ENCODE assay signal across 11 cellular contexts in the genomic region with DNA sequence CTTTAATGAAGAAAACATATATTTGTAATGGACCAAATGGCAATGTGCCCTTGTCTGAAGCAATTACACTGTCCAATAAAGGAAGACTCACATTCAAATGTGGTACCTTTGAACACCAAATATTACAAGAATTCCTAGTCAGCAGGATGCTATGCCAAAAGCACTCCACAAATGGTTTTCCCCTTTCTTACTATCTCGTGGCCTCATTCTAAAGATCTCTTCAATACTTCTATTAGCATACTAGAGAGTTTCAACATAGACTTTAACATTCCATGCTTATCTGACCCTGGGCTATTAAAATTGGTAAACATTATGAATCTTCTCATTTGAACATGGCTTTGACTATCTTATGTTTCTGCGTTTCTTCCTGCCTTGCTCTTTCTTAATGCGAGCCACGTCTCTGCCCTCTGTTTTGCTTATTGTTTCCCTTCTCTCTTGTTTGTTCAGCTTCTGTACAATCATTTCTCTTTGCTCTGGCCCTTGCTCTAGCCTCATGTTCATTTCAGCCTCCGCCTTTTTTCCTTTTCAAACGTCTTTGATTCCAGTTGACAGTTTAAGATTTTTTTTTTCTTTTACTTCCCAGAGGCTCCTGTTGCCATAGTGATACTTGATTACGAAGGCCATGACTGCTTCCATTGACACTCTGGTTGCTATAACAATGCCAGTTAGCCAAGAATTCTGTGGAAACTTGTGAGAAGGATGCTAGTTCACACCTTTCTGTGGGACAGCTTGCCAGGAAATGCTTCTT. TPM values are rescaled to one million over a fixed set of nuclear protein-coding genes. Genes with fewer than 3 reads are reported as not detected.
A peak's percentile ranks its signal among the peaks of the same experiment; 100 is the strongest.
DNase-seq lines count a peak whose midpoint lies in the region; ATAC-seq, FAIRE-seq and TF ChIP-seq lines count a peak whose summit lies in the region.
"Had no signal": no experiment of that assay in that cellular context is flagged by ENCODE, and none has a peak within 500 bp of the region (broad histone marks: within the 10 kb centered on the region; RNA-seq: fewer than 3 reads in every experiment).

No MANE protein-coding gene starts in this region.

- no peak for ATAC-seq in aorta (ENCODE audit: low FRiP score)

- WGBS in mesodermal cell (ENCODE audit: insufficient coverage in 2 of 2), 2 experiments: 63 to 68% methylated on average over 5 to 7 of the region's 7 CpGs
- WGBS in aorta, 2 donors: 41 to 59% methylated on average over 7 of the region's 7 CpGs

- dilution Hi-C loops in endothelial cell of umbilical vein (cut with MboI; ENCODE audit: extremely low pct_ligation_motif_present, low sequenced_read_pairs): no loop called here

- no peaks in the 10 kb centered on the region for H3K9me3 ChIP-seq in endothelial cell of umbilical vein (replicated peaks; ENCODE audit: control insufficient read depth, insufficient read depth, low read length)
- H3K9me3 ChIP-seq in mesodermal cell (ENCODE audit: control insufficient read depth, low read length): no peaks in the 10 kb centered on the region
- no peaks in the 10 kb centered on the region for H3K9me3 ChIP-seq in aorta (ENCODE audit: control insufficient read depth, low read length)
- H3K9me3 ChIP-seq in ascending aorta: no peaks in the 10 kb centered on the region

- DNase-seq in AG10803 (ENCODE audit: low read depth) (peak; percentile 67), NCI-H146 (lab: John Stamatoyannopoulos, UW) (peak; percentile 74), endothelial cell of umbilical vein (ENCODE audit: low read depth, low spot score) (peak; percentile 24), cerebellar nuclear complex (lab: John Stamatoyannopoulos, UW) (no peak), aorta (no peak), ascending aorta (ENCODE audit: low spot score in 2 of 2) (no peak), H7 (no peak)
- DNase-seq: NCI-H187; PC-9; stimulated activated CD4-positive, alpha-beta T cell treated with anti-CD3 and anti-CD28 coated beads, Interleukin-12 subunit alpha, Interleukin-12 subunit beta, amount 100 ng/mL, for 4 hours had no signal

- no peak for TF ChIP-seq POLR2A in endothelial cell of umbilical vein (IDR thresholded peaks at IDR 0.05; ENCODE audit: low read depth, low read length)

- no peak overlapping the region for H3K27ac ChIP-seq in endothelial cell of umbilical vein (ENCODE audit: insufficient read depth, low read depth, low read length)
- peak overlapping the region; percentile 65 for H3K27ac ChIP-seq in mesodermal cell (ENCODE audit: low read depth, low read length, severe bottlenecking)
- no peak overlapping the region for H3K27ac ChIP-seq in aorta (ENCODE audit: low read depth in 1 of 2, low read length in 2 of 2)
- H3K27ac ChIP-seq in ascending aorta: no peak overlapping the region
- H3K27ac ChIP-seq: PC-9 had no signal

- H4K20me1 ChIP-seq in endothelial cell of umbilical vein (replicated peaks; ENCODE audit: control insufficient read depth, extremely low read depth, insufficient read depth, low read length): no peaks in the 10 kb centered on the region

- no peak overlapping the region for H3K4me3 ChIP-seq in AG10803 (ENCODE audit: low read length)
- H3K4me3 ChIP-seq in endothelial cell of umbilical vein (replicated peaks in 1 of 3; ENCODE audit: insufficient read depth in 1 of 3, low read depth in 1 of 3, low read length in 3 of 3): no peak overlapping the region
- H3K4me3 ChIP-seq in mesodermal cell (ENCODE audit: extremely low read depth, insufficient read depth, low read length, poor library complexity, severe bottlenecking): no peak overlapping the region
- H3K4me3 ChIP-seq in aorta (ENCODE audit: low read length in 2 of 2): no peak overlapping the region
- no peak overlapping the region for H3K4me3 ChIP-seq in ascending aorta
- no peak overlapping the region for H3K4me3 ChIP-seq in H7 (ENCODE audit: insufficient read depth, low read depth, low read length)
- H3K4me3 ChIP-seq: PC-9 had no signal

- H3K27me3 ChIP-seq in endothelial cell of umbilical vein (ENCODE audit: control insufficient read depth in 2 of 2, insufficient read depth in 2 of 2, low read length in 2 of 2): no peaks in the 10 kb centered on the region
- no peaks in the 10 kb centered on the region for H3K27me3 ChIP-seq in aorta (ENCODE audit: control insufficient read depth in 1 of 2, insufficient read depth in 2 of 2, low read length in 1 of 2)
- no peaks in the 10 kb centered on the region for H3K27me3 ChIP-seq in ascending aorta
- no peaks in the 10 kb centered on the region for H3K27me3 ChIP-seq in H7 (ENCODE audit: control insufficient read depth, insufficient read depth, low read length)

- H3K4me1 ChIP-seq in endothelial cell of umbilical vein (ENCODE audit: control insufficient read depth, extremely low read depth, insufficient read depth, low read length) (peaks cover 7% of the 10 kb centered on the region), mesodermal cell (ENCODE audit: control insufficient read depth, insufficient read depth, low read length, poor library complexity, severe bottlenecking) (no peaks in the 10 kb centered on the region), aorta (ENCODE audit: control insufficient read depth in 1 of 2, insufficient read depth in 2 of 2, low read length in 2 of 2) (no peaks in the 10 kb centered on the region), ascending aorta (no peaks in the 10 kb centered on the region)

- intact Hi-C loops in endothelial cell of umbilical vein (cut with micrococcal nuclease): no loop called here
- intact Hi-C loops in aorta (cut with DNase I): loop anchor here in 1 of 2 donors (10.0 kb wide), 1 partner anchor 877 kb away; no protein-coding TSS in a partner anchor
- intact Hi-C loops in ascending aorta (cut with DNase I): loop anchor here (5.0 kb wide), 1 partner anchor 875 kb away; no protein-coding TSS in a partner anchor

- no peaks in the 10 kb centered on the region for H3K9me1 ChIP-seq in endothelial cell of umbilical vein (replicated peaks; ENCODE audit: control insufficient read depth, extremely low read depth, insufficient read depth, low read length)

- TF ChIP-seq CTCF in AG10803 (conservative IDR thresholded peaks at IDR 0.05; ENCODE audit: low read length): no peak
- TF ChIP-seq CTCF in endothelial cell of umbilical vein (IDR thresholded peaks at IDR 0.05; ENCODE audit: extremely low read depth in 1 of 2, insufficient read depth in 1 of 2, low read depth in 1 of 2, low read length in 2 of 2): no peak
- TF ChIP-seq CTCF in ascending aorta (IDR thresholded peaks at IDR 0.05): no peak

- CTCF ChIA-PET in endothelial cell of umbilical vein (lab: Charles Lee): interaction anchor here (0.7 kb wide), 1 partner anchor 1870 kb away, joined by 4 read pairs; no protein-coding TSS in a partner anchor

- no peaks in the 10 kb centered on the region for H3K79me2 ChIP-seq in endothelial cell of umbilical vein (ENCODE audit: control insufficient read depth, insufficient read depth, low read length)

- POLR2A ChIA-PET in endothelial cell of umbilical vein (lab: Charles Lee): interaction anchor here (0.9 kb wide), 1 partner anchor 73 kb away, joined by 3 read pairs; no protein-coding TSS in a partner anchor

- H2AFZ ChIP-seq in endothelial cell of umbilical vein (ENCODE audit: low read depth, low read length): peak overlapping the region; percentile 73
- H2AFZ ChIP-seq: PC-9 had no signal

- BruUV-seq in endothelial cell of umbilical vein (replicated peaks; lab: Mats Ljungman, UMichigan): no TSS peak

- no peaks in the 10 kb centered on the region for H3K36me3 ChIP-seq in endothelial cell of umbilical vein (ENCODE audit: control insufficient read depth in 2 of 2, extremely low read depth in 1 of 2, insufficient read depth in 2 of 2, low read length in 2 of 2)
- no peaks in the 10 kb centered on the region for H3K36me3 ChIP-seq in mesodermal cell (ENCODE audit: control insufficient read depth, insufficient read depth, low read length)
- no peaks in the 10 kb centered on the region for H3K36me3 ChIP-seq in aorta (ENCODE audit: control insufficient read depth in 1 of 2, insufficient read depth in 2 of 2, low read length in 1 of 2)
- H3K36me3 ChIP-seq in ascending aorta: no peaks in the 10 kb centered on the region
- no peaks in the 10 kb centered on the region for H3K36me3 ChIP-seq in H7 (replicated peaks; ENCODE audit: control insufficient read depth, insufficient read depth, low read length)

- FAIRE-seq in endothelial cell of umbilical vein (lab: Jason Lieb, UNC): no peak

- no peak overlapping the region for H3K9ac ChIP-seq in endothelial cell of umbilical vein (replicated peaks; ENCODE audit: extremely low read depth, insufficient read depth, low read length)

- no peak overlapping the region for H3K4me2 ChIP-seq in endothelial cell of umbilical vein (ENCODE audit: insufficient read depth, low read length)
- H3K4me2 ChIP-seq: PC-9 had no signal

TF ChIP-seq in endothelial cell of umbilical vein, 7 proteins besides CTCF, POLR2A, EP300 and RAD21:
- TF ChIP-seq MAX (IDR thresholded peaks at IDR 0.05; ENCODE audit: insufficient read depth, insufficient read length) (no peak), GATA2 (IDR thresholded peaks at IDR 0.05; ENCODE audit: insufficient read depth, insufficient read length, low read depth, low read length) (no peak), JUN (IDR thresholded peaks at IDR 0.05; ENCODE audit: borderline replicate concordance, insufficient read depth, insufficient read length, low read depth) (no peak), POLR2AphosphoS5 (IDR thresholded peaks at IDR 0.05; ENCODE audit: insufficient read depth, low read depth, low read length) (no peak), EZH2 (IDR thresholded peaks at IDR 0.05; ENCODE audit: borderline replicate concordance, low read depth, low read length, severe bottlenecking) (no peak), FOS (IDR thresholded peaks at IDR 0.05; ENCODE audit: borderline replicate concordance, insufficient read depth, low read length) (no peak), MYC (IDR thresholded peaks at IDR 0.05; ENCODE audit: low read depth, low read length) (no peak)
TF ChIP-seq in endothelial cell of umbilical vein: peak in this region for 0.

RNA-seq across cellular contexts. Expression of gene SLC9A9, which starts 49.5 kb away (rescaled TPM):
- total RNA-seq in endothelial cell of umbilical vein (1.3 and 1.5 TPM in 2 replicates), aorta (10 to 100 TPM; 12.6 to 45.8 TPM), ascending aorta (63.4 TPM)
- polyA plus RNA-seq in endothelial cell of umbilical vein (1.8 TPM in 2 replicates), aorta (10 to 100 TPM in 1 of 2 donors, 1 to 10 TPM in 1; 7.3 to 12.3 TPM)
- polyA plus RNA-seq in endothelial cell of umbilical vein (2011; cell fraction: cytosol; rRNA removed): 1.2 and 1.5 TPM in 2 replicates
- 2.1 and 2.3 TPM in 2 replicates for polyA plus RNA-seq in endothelial cell of umbilical vein (2011; cell fraction: nucleus; rRNA removed)
- 0.16 and 0.59 TPM in 2 replicates for polyA plus RNA-seq in endothelial cell of umbilical vein (2012)
- 5.3 and 15.1 TPM in 2 replicates for polyA minus RNA-seq in endothelial cell of umbilical vein
- not detected for polyA minus RNA-seq in endothelial cell of umbilical vein (2011; cell fraction: cytosol; rRNA and poly(A)+ RNA removed)
- 13.7 and 19.2 TPM in 2 replicates for polyA minus RNA-seq in endothelial cell of umbilical vein (2011; cell fraction: nucleus; rRNA and poly(A)+ RNA removed)
- polyA plus RNA-seq in mesodermal cell (2013, experiment 1 of 2): 5.5 TPM
- 6.6 TPM for polyA plus RNA-seq in mesodermal cell (2013, experiment 2 of 2)
- total RNA-seq in H7 (2014; rRNA removed; shearing (Covaris generic)): 4.1 and 7.2 TPM in 2 replicates

Comparison
In these comparisons a context has a peak if more than half of its experiments do, and no peak if none do; other contexts are left out.
1. DNase-seq: peak in AG10803 (single experiment), NCI-H146 (single experiment) and endothelial cell of umbilical vein (single experiment); none in cerebellar nuclear complex (0 of 2), aorta (0 of 2), ascending aorta (0 of 2) and H7 (single experiment).